Comparison of ENCODE assay signal across 28 cellular contexts in genomic region chr13:32063622-32064233, GRCh38.
"Had no signal": no experiment of that assay in that cellular context is flagged by ENCODE, and none has a peak within 500 bp of the region (broad histone marks: within the 10 kb centered on the region; RNA-seq: fewer than 3 reads in every experiment).

No MANE protein-coding gene starts in this region.

- H3K27ac ChIP-seq: RWPE1 had no signal

- H3K4me1 Mint-ChIP-seq: activated naive CD4-positive, alpha-beta T cell treated with anti-CD3 and anti-CD28 coated beads, Interleukin-2, amount 50 U/mL, for 24 hours had no signal

- H3K27ac Mint-ChIP-seq: activated CD8-positive, alpha-beta T cell treated with anti-CD3 and anti-CD28 coated beads, Interleukin-2, amount 10 ng/mL, durations not matched to agents 7 days and 5 days; activated naive CD4-positive, alpha-beta T cell treated with anti-CD3 and anti-CD28 coated beads, Interleukin-2, amount 50 U/mL, for 24 hours; activated T-cell treated with anti-CD3 and anti-CD28 coated beads, Interleukin-2, amount 50 U/mL, for 24 hours; activated T-helper 1 cell treated with anti-CD3 and anti-CD28 coated beads, Interleukin-12 subunit alpha, Interleukin-12 subunit beta, Interleukin-2, Interleukin-4 antibody, amounts not matched to agents 30 ng/mL and 10 ng/mL and 1 ng/mL, durations not matched to agents 14 hours and 24 hours and 36 hours; T-helper 1 cell treated with Interleukin-12 subunit alpha and Interleukin-12 subunit beta and Interleukin-4 antibody, amounts not matched to agents 30 μg/mL and 1 μg/mL, for 36 hours; WTC11 had no signal

- DNase-seq: activated CD4-positive, alpha-beta T cell treated with anti-CD3 and anti-CD28 coated beads for 48 hours; activated CD4-positive, alpha-beta T cell treated with anti-CD3 and anti-CD28 coated beads, Interleukin-2, amount 50 U/mL, for 4 hours; activated CD4-positive, CD25-positive, alpha-beta regulatory T cell treated with anti-CD3 and anti-CD28 coated beads, Interleukin-2, amount 50 U/mL, for 72 hours; activated CD8-positive, alpha-beta T cell treated with anti-CD3 and anti-CD28 coated beads, Interleukin-2, amount 10 ng/mL, durations not matched to agents 7 days and 5 days; activated effector memory CD4-positive, alpha-beta T cell treated with Interleukin-2 at 50 U/mL for 16 hours; activated naive CD4-positive, alpha-beta T cell; activated T-cell treated with anti-CD3 and anti-CD28 coated beads, Interleukin-2, amount 50 U/mL, for 24 hours; aorta; Karpas-422; MM.1S; NCI-H1092; NCI-H1417; NCI-H2029; NCI-H2107; NCI-H2171 treated with DMSO at 0.1 percent for 48 hours; NCI-H226; NCI-H526; NCI-H82; NK-92 treated with Interleukin-12 subunit alpha and Interleukin-12 subunit beta, amount 100 ng/mL, for 24 hours; OCI-M1; SHP77 treated with DMSO at 0.1 percent for 48 hours had no signal

- H3K4me3 ChIP-seq: K562 had no signal

- ATAC-seq: activated CD8-positive, alpha-beta T cell treated with anti-CD3 and anti-CD28 coated beads, Interleukin-2, amount 10 ng/mL, durations not matched to agents 7 days and 5 days; K562; Panc1; WTC11 had no signal

- H3K27me3 Mint-ChIP-seq: activated naive CD4-positive, alpha-beta T cell treated with anti-CD3 and anti-CD28 coated beads, Interleukin-2, amount 50 U/mL, for 24 hours; activated T-cell treated with anti-CD3 and anti-CD28 coated beads, Interleukin-2, amount 50 U/mL, for 24 hours had no signal

- H3K36me3 Mint-ChIP-seq: WTC11 had no signal

- H3K4me3 Mint-ChIP-seq: activated CD8-positive, alpha-beta T cell treated with anti-CD3 and anti-CD28 coated beads, Interleukin-2, amount 10 ng/mL, durations not matched to agents 7 days and 5 days; activated naive CD4-positive, alpha-beta T cell treated with anti-CD3 and anti-CD28 coated beads, Interleukin-2, amount 50 U/mL, for 24 hours; activated T-cell treated with anti-CD3 and anti-CD28 coated beads, Interleukin-2, amount 50 U/mL, for 24 hours; activated T-helper 1 cell treated with anti-CD3 and anti-CD28 coated beads, Interleukin-12 subunit alpha, Interleukin-12 subunit beta, Interleukin-2, Interleukin-4 antibody, amounts not matched to agents 30 ng/mL and 10 ng/mL and 1 ng/mL, durations not matched to agents 14 hours and 24 hours and 36 hours; T-helper 1 cell treated with Interleukin-12 subunit alpha and Interleukin-12 subunit beta and Interleukin-4 antibody, amounts not matched to agents 30 μg/mL and 1 μg/mL, for 36 hours; WTC11 had no signal

- H3K9me3 Mint-ChIP-seq: activated naive CD4-positive, alpha-beta T cell treated with anti-CD3 and anti-CD28 coated beads, Interleukin-2, amount 50 U/mL, for 24 hours; activated T-cell treated with anti-CD3 and anti-CD28 coated beads, Interleukin-2, amount 50 U/mL, for 24 hours; activated T-helper 1 cell treated with anti-CD3 and anti-CD28 coated beads, Interleukin-12 subunit alpha, Interleukin-12 subunit beta, Interleukin-2, Interleukin-4 antibody, amounts not matched to agents 30 ng/mL and 10 ng/mL and 1 ng/mL, durations not matched to agents 14 hours and 24 hours and 36 hours; T-helper 1 cell treated with Interleukin-12 subunit alpha and Interleukin-12 subunit beta and Interleukin-4 antibody, amounts not matched to agents 30 μg/mL and 1 μg/mL, for 36 hours; WTC11 had no signal
